ENCODE assay signal across 8 cellular contexts in genomic region chr17:50478391-50479361, GRCh38. TPM values are rescaled to one million over a fixed set of nuclear protein-coding genes. Genes with fewer than 3 reads are reported as not detected.
A peak's percentile ranks its signal among the peaks of the same experiment; 100 is the strongest.
DNase-seq lines count a peak whose midpoint lies in the region; ATAC-seq and TF ChIP-seq lines count a peak whose summit lies in the region.

Gene RSAD1 (plus strand): TSS chr17:50478860. CDS start chr17:50478885, 25 bp downstream.

- TF ChIP-seq RAD21 in IMR-90 (IDR thresholded peaks at IDR 0.05; ENCODE audit: low read length), result peak; percentile 52

- intact Hi-C loops in IMR-90 (cut with micrococcal nuclease), result loop anchor here (1.0 kb wide), 2 partner anchors 81 to 116 kb away; partner anchors contain the start of gene LRRC59

- H3K79me1 ChIP-seq in IMR-90 (ENCODE audit: low read depth in 1 of 2, low read length in 2 of 2), result peaks cover 11 to 31% of the 10 kb centered on the region in 2 experiments; a peak in 3 of 4 replicates

- H3K36me3 ChIP-seq in IMR-90 (ENCODE audit: control insufficient read depth, insufficient read depth, low read length), result peaks cover 7% of the 10 kb centered on the region
- H3K36me3 ChIP-seq in esophagus (ENCODE audit: control insufficient read depth in 2 of 2, insufficient read depth in 2 of 2, low read length in 1 of 2), result peaks cover 0 to 4% of the 10 kb centered on the region in 2 donors
- H3K36me3 ChIP-seq in muscle layer of colon (ENCODE audit: insufficient read depth, low read length), result peaks cover 13% of the 10 kb centered on the region

- peak within 1 kb of the TSS; percentile 51 to 95 for H4K8ac ChIP-seq in IMR-90 (ENCODE audit: low read depth in 2 of 2, low read length in 2 of 2)

- H4K91ac ChIP-seq in IMR-90 (ENCODE audit: insufficient read depth, low read depth, low read length), result peak within 1 kb of the TSS; percentile 3; the same call in 1 of the 2 replicates

- dilution Hi-C loops in IMR-90 (cut with HindIII; ENCODE audit: low sequenced_read_pairs, unreplicated experiment), result no loop called here

- H3K4ac ChIP-seq in IMR-90 (ENCODE audit: low read depth, low read length), result peak within 1 kb of the TSS; percentile 91

- H3K27me3 ChIP-seq in IMR-90 (ENCODE audit: control insufficient read depth, insufficient read depth, low read length) (no peaks in the 10 kb centered on the region; the same call in 1 of the 2 replicates), esophagus (ENCODE audit: control insufficient read depth in 1 of 2, insufficient read depth in 2 of 2, low read length in 2 of 2) (no peaks in the 10 kb centered on the region), muscle layer of colon (ENCODE audit: control insufficient read depth in 1 of 2, insufficient read depth in 2 of 2, low read length in 2 of 2) (no peaks in the 10 kb centered on the region)

- in situ Hi-C loops in IMR-90 (cut with MboI; ENCODE audit: low sequenced_read_pairs), result no loop called here

- H2AK5ac ChIP-seq in IMR-90 (ENCODE audit: low read depth, low read length), result 0 out of 2 replicates have a peak within 1 kb of the TSS, but pooled peaks have one; percentile 45

- H3K4me1 ChIP-seq in IMR-90 (ENCODE audit: control insufficient read depth, insufficient read depth, low read length) (peaks cover 4% of the 10 kb centered on the region), esophagus (ENCODE audit: control insufficient read depth in 2 of 2, insufficient read depth in 2 of 2, low read length in 1 of 2) (peaks cover 6 to 11% of the 10 kb centered on the region in 2 donors), muscle layer of colon (ENCODE audit: insufficient read depth, low read length) (peaks cover 20% of the 10 kb centered on the region)

- peak within 1 kb of the TSS; percentile 94 for H3K4me2 ChIP-seq in IMR-90 (ENCODE audit: low read depth, low read length)

- CTCF ChIA-PET in IMR-90 (lab: Yijun Ruan, JAX), result interaction anchor here (0.6 to 1.4 kb wide), 6 partner anchors 14 to 108 kb away, joined by 3 to 5 read pairs (median 4); partner anchors contain the start of gene CACNA1G

- H3K9me3 ChIP-seq in IMR-90 (ENCODE audit: control insufficient read depth, insufficient read depth, low read length), result no peaks in the 10 kb centered on the region
- H3K9me3 ChIP-seq in esophagus (ENCODE audit: control insufficient read depth in 2 of 2, insufficient read depth in 1 of 2, low read depth in 1 of 2, low read length in 1 of 2), result no peaks in the 10 kb centered on the region
- no peaks in the 10 kb centered on the region for H3K9me3 ChIP-seq in muscle layer of colon (ENCODE audit: low read length)

- H3K4me3 ChIP-seq in IMR-90 (ENCODE audit: insufficient read depth, low read depth, low read length) (peak within 1 kb of the TSS; percentile 86), esophagus (ENCODE audit: low read depth in 1 of 2, low read length in 2 of 2) (peak within 1 kb of the TSS; percentile 73 to 75), muscle layer of colon (ENCODE audit: low read depth in 1 of 2, low read length in 2 of 2) (peak within 1 kb of the TSS; percentile 59 to 98)

- H3K9me1 ChIP-seq in IMR-90 (ENCODE audit: insufficient read depth, low read length), result peaks cover 7% of the 10 kb centered on the region; the same call in 1 of the 2 replicates

- H2BK120ac ChIP-seq in IMR-90 (ENCODE audit: low read depth, low read length), result peak within 1 kb of the TSS; percentile 68

- POLR2A ChIA-PET in IMR-90 (lab: Charles Lee; ENCODE audit: unreplicated experiment), result interaction anchor here (0.6 kb wide), 2 partner anchors 83 to 660 kb away, joined by 3 to 5 read pairs; no protein-coding TSS in a partner anchor

- BruUV-seq in IMR-90 (replicated peaks; lab: Mats Ljungman, UMichigan), result no TSS peak

- peak within 1 kb of the TSS; percentile 94 for H2AFZ ChIP-seq in IMR-90 (replicated peaks; ENCODE audit: low read length, poor library complexity)

- H4K20me1 ChIP-seq in IMR-90 (ENCODE audit: insufficient read depth, low read length), result peaks cover 8% of the 10 kb centered on the region; the same call in 1 of the 2 replicates

- TF ChIP-seq POLR2A in IMR-90 (IDR thresholded peaks at IDR 0.05; ENCODE audit: low read depth, low read length), result peak; percentile 86

- H2BK15ac ChIP-seq in IMR-90 (ENCODE audit: low read depth, low read length), result no peak within 1 kb of the TSS; the same call in 2 of the 3 replicates

- peak within 1 kb of the TSS; percentile 90 for H2AK9ac ChIP-seq in IMR-90 (replicated peaks; ENCODE audit: low read depth, low read length, poor library complexity)

- peak; percentile 82 for ATAC-seq in GM21528 (IDR thresholded peaks at IDR 0.05; ENCODE audit: low FRiP score, unreplicated experiment)
- ATAC-seq in IMR-90 (ENCODE audit: low read depth), result peak; percentile 83

- DNase-seq in DMS153 treated with DMSO at 0.1 percent for 48 hours (lab: John Stamatoyannopoulos, UW; ENCODE audit: unreplicated experiment), result peak; percentile 81
- DNase-seq in IMR-90, result peak; percentile 88
- peak; percentile 95 for DNase-seq in OCI-M1 (lab: John Stamatoyannopoulos, UW)
- peak; percentile 86 for DNase-seq in activated T-cell treated with anti-CD3 and anti-CD28 coated beads for 48 hours (ENCODE audit: low read depth)
- DNase-seq in stimulated activated CD8-positive, alpha-beta memory T cell treated with anti-CD3 and anti-CD28 coated beads, Interleukin-7, amount 100 ng/mL, for 24 hours (ENCODE audit: low read depth), result peak; percentile 64

- no peak within 1 kb of the TSS for H2BK20ac ChIP-seq in IMR-90 (ENCODE audit: low read depth, low read length)

- H3K14ac ChIP-seq in IMR-90 (replicated peaks; ENCODE audit: low read depth, low read length), result peak within 1 kb of the TSS; percentile 95

- H3K27ac ChIP-seq in IMR-90 (ENCODE audit: insufficient read depth, low read length) (peak within 1 kb of the TSS; percentile 57), esophagus (ENCODE audit: low read depth in 2 of 2, low read length in 1 of 2) (peak within 1 kb of the TSS; percentile 83 to 89), muscle layer of colon (ENCODE audit: low read depth, low read length) (peak within 1 kb of the TSS; percentile 70)

- peak within 1 kb of the TSS; percentile 64 for H3K56ac ChIP-seq in IMR-90 (ENCODE audit: extremely low read depth, insufficient read depth, low read length)

- 0 out of 2 replicates have a peak within 1 kb of the TSS, but pooled peaks have one; percentile 1 for H3K18ac ChIP-seq in IMR-90 (ENCODE audit: low read depth, low read length)

- H3K23ac ChIP-seq in IMR-90 (ENCODE audit: low read depth, low read length), result peak within 1 kb of the TSS; percentile 76

- TF ChIP-seq CTCF in IMR-90 (conservative IDR thresholded peaks at IDR 0.05; ENCODE audit: low read depth, low read length), result peak; percentile 80

- 5% methylated on average over 50 of the region's 75 CpGs; no CpG with 5 or more reads in 1 of the 2 experiments for WGBS in IMR-90 (ENCODE audit: extremely low coverage in 2 of 2, insufficient read length in 1 of 2), 2 experiments
- 2% methylated on average over 72 to 75 of the region's 75 CpGs for WGBS in esophagus, 2 donors

- peak within 1 kb of the TSS; percentile 85 for H4K5ac ChIP-seq in IMR-90 (ENCODE audit: low read depth, low read length)

- peak within 1 kb of the TSS; percentile 78 for H3K9ac ChIP-seq in IMR-90 (ENCODE audit: low read depth, low read length)
- peak within 1 kb of the TSS; percentile 71 for H3K9ac ChIP-seq in muscle layer of colon (ENCODE audit: low read length)

- H2BK5ac ChIP-seq in IMR-90 (ENCODE audit: low read depth, low read length, poor library complexity, severe bottlenecking), result peak within 1 kb of the TSS; percentile 20

TF ChIP-seq in IMR-90, 13 proteins besides CTCF, POLR2A, EP300 and RAD21:
- TF ChIP-seq, protein P1, sequence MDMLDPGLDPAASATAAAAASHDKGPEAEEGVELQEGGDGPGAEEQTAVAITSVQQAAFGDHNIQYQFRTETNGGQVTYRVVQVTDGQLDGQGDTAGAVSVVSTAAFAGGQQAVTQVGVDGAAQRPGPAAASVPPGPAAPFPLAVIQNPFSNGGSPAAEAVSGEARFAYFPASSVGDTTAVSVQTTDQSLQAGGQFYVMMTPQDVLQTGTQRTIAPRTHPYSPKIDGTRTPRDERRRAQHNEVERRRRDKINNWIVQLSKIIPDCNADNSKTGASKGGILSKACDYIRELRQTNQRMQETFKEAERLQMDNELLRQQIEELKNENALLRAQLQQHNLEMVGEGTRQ (IDR thresholded peaks at IDR 0.05; ENCODE audit: low read depth, low read length), result no peak
- TF ChIP-seq RFX5 (IDR thresholded peaks at IDR 0.05; ENCODE audit: low read depth, low read length) (no peak), MXI1 (IDR thresholded peaks at IDR 0.05; ENCODE audit: borderline replicate concordance, low read depth, low read length) (peak; percentile 93), BHLHE40 (IDR thresholded peaks at IDR 0.05; ENCODE audit: low read depth, low read length) (peak; percentile 92), ELK1 (IDR thresholded peaks at IDR 0.05; ENCODE audit: borderline replicate concordance, low read depth, low read length) (no peak), SMC3 (IDR thresholded peaks at IDR 0.05; ENCODE audit: low read depth, low read length) (no peak), MAZ (IDR thresholded peaks at IDR 0.05; ENCODE audit: borderline replicate concordance, low read depth, low read length) (peak; percentile 60; the same call in 1 of the 2 replicates)

RNA-seq across cellular contexts. Expression of gene RSAD1, which starts in this region (rescaled TPM):
- 10.0 and 10.8 TPM in 2 replicates for total RNA-seq in IMR-90 (2012; rRNA removed)
- polyA plus RNA-seq in IMR-90 (2012; rRNA removed), result 16.6 and 19.2 TPM in 2 replicates
- polyA plus RNA-seq in IMR-90 (2012; cell fraction: cytosol; rRNA removed), result 10.9 and 13.4 TPM in 2 replicates
- 63.9 and 67.4 TPM in 2 replicates for polyA plus RNA-seq in IMR-90 (2012; cell fraction: nucleus; rRNA removed; ENCODE audit: low replicate concordance)
- polyA plus RNA-seq in esophagus, result 10 to 100 TPM; 11.9 to 16.9 TPM

Comparison
In these comparisons a context has a peak if more than half of its experiments do, and no peak if none do; other contexts are left out.
1. Peak in every context shown above with its lines: DNase-seq, ATAC-seq, H3K4me3 ChIP-seq and H3K27ac ChIP-seq.